2 cellular contexts compared by ENCODE assay signal in genomic region chr20:62066983-62067433, GRCh38.
TF ChIP-seq lines count a peak whose summit lies in the region.

No MANE protein-coding gene starts in this region.

TF ChIP-seq in IMR-90, 13 proteins besides CTCF, POLR2A, EP300 and RAD21:
- TF ChIP-seq CHD1 (IDR thresholded peaks at IDR 0.05; ENCODE audit: low read depth, low read length) (no peak), USF2 (IDR thresholded peaks at IDR 0.05; ENCODE audit: low read depth, low read length) (no peak), SMC3 (IDR thresholded peaks at IDR 0.05; ENCODE audit: low read depth, low read length) (no peak), RFX5 (IDR thresholded peaks at IDR 0.05; ENCODE audit: low read depth, low read length) (no peak), FOS (IDR thresholded peaks at IDR 0.05; ENCODE audit: low read depth, low read length) (no peak), MXI1 (IDR thresholded peaks at IDR 0.05; ENCODE audit: borderline replicate concordance, low read depth, low read length) (no peak), NFE2L2 (IDR thresholded peaks at IDR 0.05; ENCODE audit: low read depth, low read length) (no peak), MAZ (IDR thresholded peaks at IDR 0.05; ENCODE audit: borderline replicate concordance, low read depth, low read length) (no peak), MAFK (IDR thresholded peaks at IDR 0.05; ENCODE audit: low read depth, low read length) (no peak), RCOR1 (IDR thresholded peaks at IDR 0.05; ENCODE audit: insufficient replicate concordance, low read length) (no peak), CEBPB (IDR thresholded peaks at IDR 0.05; ENCODE audit: low read depth, low read length) (no peak), ELK1 (IDR thresholded peaks at IDR 0.05; ENCODE audit: borderline replicate concordance, low read depth, low read length) (no peak), BHLHE40 (IDR thresholded peaks at IDR 0.05; ENCODE audit: low read depth, low read length) (no peak)

TF ChIP-seq in K562, 482 proteins besides CTCF, POLR2A, EP300 and RAD21:
- TF ChIP-seq, protein P1, sequence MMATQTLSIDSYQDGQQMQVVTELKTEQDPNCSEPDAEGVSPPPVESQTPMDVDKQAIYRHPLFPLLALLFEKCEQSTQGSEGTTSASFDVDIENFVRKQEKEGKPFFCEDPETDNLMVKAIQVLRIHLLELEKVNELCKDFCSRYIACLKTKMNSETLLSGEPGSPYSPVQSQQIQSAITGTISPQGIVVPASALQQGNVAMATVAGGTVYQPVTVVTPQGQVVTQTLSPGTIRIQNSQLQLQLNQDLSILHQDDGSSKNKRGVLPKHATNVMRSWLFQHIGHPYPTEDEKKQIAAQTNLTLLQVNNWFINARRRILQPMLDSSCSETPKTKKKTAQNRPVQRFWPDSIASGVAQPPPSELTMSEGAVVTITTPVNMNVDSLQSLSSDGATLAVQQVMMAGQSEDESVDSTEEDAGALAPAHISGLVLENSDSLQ (IDR thresholded peaks at IDR 0.05): peak; percentile 72; the same call in 1 of the 2 replicates
- no peak for TF ChIP-seq THRAP3 (IDR thresholded peaks at IDR 0.05; ENCODE audit: borderline replicate concordance)
- TF ChIP-seq PHF21A (IDR thresholded peaks at IDR 0.05; ENCODE audit: borderline replicate concordance, low read depth): peak; percentile 65; the same call in 1 of the 2 replicates
- peak in 1 of 2 experiments; percentile 42; a peak in 1 of 4 replicates for TF ChIP-seq KDM1A (IDR thresholded peaks at IDR 0.05)
- 0 out of 4 replicates have a peak, but pooled peaks of 1 of the 2 experiments have one; percentile 24 for TF ChIP-seq TEAD1 (CRISPR knock-in tag; IDR thresholded peaks at IDR 0.05)
- no peak for TF ChIP-seq SUPT5H (IDR thresholded peaks at IDR 0.05)
- TF ChIP-seq CREM (IDR thresholded peaks at IDR 0.05; ENCODE audit: low read depth): 0 out of 2 replicates have a peak, but pooled peaks have one; percentile 28
- TF ChIP-seq, protein P2, sequence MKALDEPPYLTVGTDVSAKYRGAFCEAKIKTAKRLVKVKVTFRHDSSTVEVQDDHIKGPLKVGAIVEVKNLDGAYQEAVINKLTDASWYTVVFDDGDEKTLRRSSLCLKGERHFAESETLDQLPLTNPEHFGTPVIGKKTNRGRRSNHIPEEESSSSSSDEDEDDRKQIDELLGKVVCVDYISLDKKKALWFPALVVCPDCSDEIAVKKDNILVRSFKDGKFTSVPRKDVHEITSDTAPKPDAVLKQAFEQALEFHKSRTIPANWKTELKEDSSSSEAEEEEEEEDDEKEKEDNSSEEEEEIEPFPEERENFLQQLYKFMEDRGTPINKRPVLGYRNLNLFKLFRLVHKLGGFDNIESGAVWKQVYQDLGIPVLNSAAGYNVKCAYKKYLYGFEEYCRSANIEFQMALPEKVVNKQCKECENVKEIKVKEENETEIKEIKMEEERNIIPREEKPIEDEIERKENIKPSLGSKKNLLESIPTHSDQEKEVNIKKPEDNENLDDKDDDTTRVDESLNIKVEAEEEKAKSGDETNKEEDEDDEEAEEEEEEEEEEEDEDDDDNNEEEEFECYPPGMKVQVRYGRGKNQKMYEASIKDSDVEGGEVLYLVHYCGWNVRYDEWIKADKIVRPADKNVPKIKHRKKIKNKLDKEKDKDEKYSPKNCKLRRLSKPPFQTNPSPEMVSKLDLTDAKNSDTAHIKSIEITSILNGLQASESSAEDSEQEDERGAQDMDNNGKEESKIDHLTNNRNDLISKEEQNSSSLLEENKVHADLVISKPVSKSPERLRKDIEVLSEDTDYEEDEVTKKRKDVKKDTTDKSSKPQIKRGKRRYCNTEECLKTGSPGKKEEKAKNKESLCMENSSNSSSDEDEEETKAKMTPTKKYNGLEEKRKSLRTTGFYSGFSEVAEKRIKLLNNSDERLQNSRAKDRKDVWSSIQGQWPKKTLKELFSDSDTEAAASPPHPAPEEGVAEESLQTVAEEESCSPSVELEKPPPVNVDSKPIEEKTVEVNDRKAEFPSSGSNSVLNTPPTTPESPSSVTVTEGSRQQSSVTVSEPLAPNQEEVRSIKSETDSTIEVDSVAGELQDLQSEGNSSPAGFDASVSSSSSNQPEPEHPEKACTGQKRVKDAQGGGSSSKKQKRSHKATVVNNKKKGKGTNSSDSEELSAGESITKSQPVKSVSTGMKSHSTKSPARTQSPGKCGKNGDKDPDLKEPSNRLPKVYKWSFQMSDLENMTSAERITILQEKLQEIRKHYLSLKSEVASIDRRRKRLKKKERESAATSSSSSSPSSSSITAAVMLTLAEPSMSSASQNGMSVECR (CRISPR knock-in tag; IDR thresholded peaks at IDR 0.05): 0 out of 2 replicates have a peak, but pooled peaks have one; percentile 17
- TF ChIP-seq NFRKB (IDR thresholded peaks at IDR 0.05; ENCODE audit: low read depth): no peak
- no peak for TF ChIP-seq E4F1 (CRISPR knock-in tag; IDR thresholded peaks at IDR 0.05; ENCODE audit: borderline replicate concordance)
- TF ChIP-seq TBP (optimal IDR thresholded peaks at IDR 0.05; ENCODE audit: low read depth, low read length): peak; percentile 25
- TF ChIP-seq TCFL5 (CRISPR knock-in tag; conservative IDR thresholded peaks at IDR 0.05): no peak
- TF ChIP-seq TBL1XR1 (IDR thresholded peaks at IDR 0.05; ENCODE audit: low read length in 2 of 2): no peak
- no peak for TF ChIP-seq GTF2B (IDR thresholded peaks at IDR 0.05; ENCODE audit: extremely low read depth, insufficient read length)
- no peak for TF ChIP-seq CREB1 (IDR thresholded peaks at IDR 0.05)
- TF ChIP-seq CREB1 (CRISPR knock-in tag; IDR thresholded peaks at IDR 0.05): 0 out of 2 replicates have a peak, but pooled peaks have one; percentile 5
- TF ChIP-seq ZNF79 (CRISPR knock-in tag; IDR thresholded peaks at IDR 0.05; ENCODE audit: low read depth): no peak
- TF ChIP-seq, protein P3, sequence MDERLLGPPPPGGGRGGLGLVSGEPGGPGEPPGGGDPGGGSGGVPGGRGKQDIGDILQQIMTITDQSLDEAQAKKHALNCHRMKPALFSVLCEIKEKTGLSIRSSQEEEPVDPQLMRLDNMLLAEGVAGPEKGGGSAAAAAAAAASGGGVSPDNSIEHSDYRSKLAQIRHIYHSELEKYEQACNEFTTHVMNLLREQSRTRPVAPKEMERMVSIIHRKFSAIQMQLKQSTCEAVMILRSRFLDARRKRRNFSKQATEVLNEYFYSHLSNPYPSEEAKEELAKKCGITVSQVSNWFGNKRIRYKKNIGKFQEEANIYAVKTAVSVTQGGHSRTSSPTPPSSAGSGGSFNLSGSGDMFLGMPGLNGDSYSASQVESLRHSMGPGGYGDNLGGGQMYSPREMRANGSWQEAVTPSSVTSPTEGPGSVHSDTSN (CRISPR knock-in tag; IDR thresholded peaks at IDR 0.05; ENCODE audit: low read depth): no peak
- TF ChIP-seq, protein P3 (tag; conservative IDR thresholded peaks at IDR 0.05; ENCODE audit: low read depth): 0 out of 2 replicates have a peak, but pooled peaks have one; percentile 9
